Comparison of ENCODE assay signal across 27 cellular contexts in genomic region chr15:94110476-94111130, GRCh38.
A peak's percentile ranks its signal among the peaks of the same experiment; 100 is the strongest.
DNase-seq lines count a peak whose midpoint lies in the region; ATAC-seq and TF ChIP-seq lines count a peak whose summit lies in the region.
"Had no signal": no experiment of that assay in that cellular context is flagged by ENCODE, and none has a peak within 500 bp of the region (broad histone marks: within the 10 kb centered on the region; RNA-seq: fewer than 3 reads in every experiment).

No MANE protein-coding gene starts in this region.

- H3K27me3 ChIP-seq in Caco-2 (replicated peaks; ENCODE audit: control insufficient read depth, insufficient read depth, low read length) (no peaks in the 10 kb centered on the region), muscle layer of duodenum (ENCODE audit: low read depth, low read length) (no peaks in the 10 kb centered on the region)
- H3K27me3 ChIP-seq: BLaER1, brain microvascular endothelial cell, gastrocnemius medialis, vagina had no signal

- H3K36me3 Mint-ChIP-seq in Caco-2 (ENCODE audit: insufficient read depth, unreplicated experiment) = peaks cover 11% of the 10 kb centered on the region
- no peaks in the 10 kb centered on the region for H3K36me3 Mint-ChIP-seq in activated CD4-positive, alpha-beta T cell treated with anti-CD3 and anti-CD28 coated beads for 36 hours (ENCODE audit: low read depth)
- H3K36me3 Mint-ChIP-seq: T-cell had no signal

- no peaks in the 10 kb centered on the region for H3K27me3 Mint-ChIP-seq in Caco-2 (ENCODE audit: insufficient read depth, unreplicated experiment)
- H3K27me3 Mint-ChIP-seq in activated CD4-positive, alpha-beta T cell treated with anti-CD3 and anti-CD28 coated beads for 36 hours = peaks cover 13% of the 10 kb centered on the region
- peaks cover 29% of the 10 kb centered on the region for H3K27me3 Mint-ChIP-seq in stimulated activated naive CD8-positive, alpha-beta T cell treated with anti-CD3 and anti-CD28 coated beads, Interleukin-15, amount 100 ng/mL, for 72 hours

- H3K27ac Mint-ChIP-seq in Caco-2 (ENCODE audit: unreplicated experiment) = peak overlapping the region; percentile 20
- no peak overlapping the region for H3K27ac Mint-ChIP-seq in activated CD4-positive, alpha-beta T cell treated with anti-CD3 and anti-CD28 coated beads for 36 hours
- no peak overlapping the region for H3K27ac Mint-ChIP-seq in stimulated activated naive CD8-positive, alpha-beta T cell treated with anti-CD3 and anti-CD28 coated beads, Interleukin-15, amount 100 ng/mL, for 72 hours
- H3K27ac Mint-ChIP-seq: activated T-cell treated with anti-CD3 and anti-CD28 coated beads, Interleukin-2, amount 50 U/mL, for 24 hours; T-cell had no signal

- H3K9me3 Mint-ChIP-seq in Caco-2 (ENCODE audit: unreplicated experiment) = no peaks in the 10 kb centered on the region
- H3K9me3 Mint-ChIP-seq in activated CD4-positive, alpha-beta T cell treated with anti-CD3 and anti-CD28 coated beads for 36 hours (ENCODE audit: low read depth) = no peaks in the 10 kb centered on the region
- no peaks in the 10 kb centered on the region for H3K9me3 Mint-ChIP-seq in stimulated activated naive CD8-positive, alpha-beta T cell treated with anti-CD3 and anti-CD28 coated beads, Interleukin-15, amount 100 ng/mL, for 72 hours
- H3K9me3 Mint-ChIP-seq: activated T-cell treated with anti-CD3 and anti-CD28 coated beads, Interleukin-2, amount 50 U/mL, for 24 hours; T-cell had no signal

- H3K27ac ChIP-seq in muscle layer of duodenum (ENCODE audit: low read length) = peak overlapping the region; percentile 32
- H3K27ac ChIP-seq: BLaER1, brain microvascular endothelial cell, gastrocnemius medialis, KMS-11, PC-9, psoas muscle, vagina had no signal

- H3K36me3 ChIP-seq in Caco-2 (ENCODE audit: control insufficient read depth, insufficient read depth, low read length) = no peaks in the 10 kb centered on the region
- no peaks in the 10 kb centered on the region for H3K36me3 ChIP-seq in muscle layer of duodenum (ENCODE audit: control insufficient read depth in 1 of 2, insufficient read depth in 2 of 2, low read length in 2 of 2)
- H3K36me3 ChIP-seq: BLaER1, brain microvascular endothelial cell, gastrocnemius medialis, vagina had no signal

- H3K4me3 ChIP-seq in Caco-2 (ENCODE audit: low read depth, low read length) (no peak overlapping the region), epithelial cell of esophagus (ENCODE audit: low read length) (no peak overlapping the region), muscle layer of duodenum (ENCODE audit: low read depth in 1 of 2, low read length in 2 of 2) (no peak overlapping the region)
- H3K4me3 ChIP-seq: BLaER1, gastrocnemius medialis, PC-9, psoas muscle, vagina had no signal

- no TSS peak for BruUV-seq in Caco-2 (replicated peaks; lab: Mats Ljungman, UMichigan)

- peaks cover 57% of the 10 kb centered on the region for H3K4me1 Mint-ChIP-seq in Caco-2 (ENCODE audit: low read depth, unreplicated experiment)
- H3K4me1 Mint-ChIP-seq in activated CD4-positive, alpha-beta T cell treated with anti-CD3 and anti-CD28 coated beads for 36 hours = no peaks in the 10 kb centered on the region
- no peaks in the 10 kb centered on the region for H3K4me1 Mint-ChIP-seq in stimulated activated naive CD8-positive, alpha-beta T cell treated with anti-CD3 and anti-CD28 coated beads, Interleukin-15, amount 100 ng/mL, for 72 hours
- H3K4me1 Mint-ChIP-seq: T-cell had no signal

- no peak for ATAC-seq in left ventricle myocardium superior
- ATAC-seq in activated CD4-positive, alpha-beta T cell treated with anti-CD3 and anti-CD28 coated beads for 36 hours = no peak
- no peak for ATAC-seq in stimulated activated naive CD8-positive, alpha-beta T cell treated with anti-CD3 and anti-CD28 coated beads, Interleukin-15, amount 100 ng/mL, for 72 hours
- ATAC-seq: esophagus mucosa, gastrocnemius medialis, psoas muscle, T-cell had no signal

- H3K4me3 Mint-ChIP-seq in Caco-2 (ENCODE audit: unreplicated experiment) = peak overlapping the region; percentile 47
- H3K4me3 Mint-ChIP-seq in activated CD4-positive, alpha-beta T cell treated with anti-CD3 and anti-CD28 coated beads for 36 hours = no peak overlapping the region
- H3K4me3 Mint-ChIP-seq in stimulated activated naive CD8-positive, alpha-beta T cell treated with anti-CD3 and anti-CD28 coated beads, Interleukin-15, amount 100 ng/mL, for 72 hours = no peak overlapping the region
- H3K4me3 Mint-ChIP-seq: activated T-cell treated with anti-CD3 and anti-CD28 coated beads, Interleukin-2, amount 50 U/mL, for 24 hours; T-cell had no signal

- CTCF ChIA-PET in Caco-2 (lab: Charles Lee) = interaction anchor here (1.5 kb wide), 1 partner anchor 9 kb away, joined by 17 read pairs; no protein-coding TSS in a partner anchor
- CTCF ChIA-PET in activated CD4-positive, alpha-beta T cell treated with anti-CD3 and anti-CD28 coated beads for 36 hours (lab: Charles Lee) = no interaction called here

- TF ChIP-seq CTCF in Caco-2 (IDR thresholded peaks at IDR 0.05; ENCODE audit: insufficient read depth in 1 of 2, low read depth in 1 of 2, low read length in 1 of 2, severe bottlenecking in 1 of 2, unreplicated experiment in 1 of 2) (no peak), epithelial cell of esophagus (IDR thresholded peaks at IDR 0.05; ENCODE audit: insufficient read depth, low read depth, low read length, missing control alignments) (no peak)

- POLR2A ChIA-PET in Caco-2 (lab: Charles Lee) = no interaction called here
- POLR2A ChIA-PET in activated CD4-positive, alpha-beta T cell treated with anti-CD3 and anti-CD28 coated beads for 36 hours (lab: Charles Lee) = no interaction called here

- DNase-seq in Caco-2 (peak; percentile 52 to 65), NCI-H526 treated with DMSO at 0.1 percent for 48 hours (lab: John Stamatoyannopoulos, UW) (peak; percentile 39), epithelial cell of esophagus (ENCODE audit: low read depth) (peak; percentile 57), left ventricle myocardium superior (no peak), NCI-H345 (lab: John Stamatoyannopoulos, UW) (no peak)
- DNase-seq in activated CD4-positive, alpha-beta T cell treated with anti-CD3 and anti-CD28 coated beads for 36 hours = no peak
- DNase-seq in stimulated activated naive CD8-positive, alpha-beta T cell treated with anti-CD3 and anti-CD28 coated beads, Interleukin-15, amount 100 ng/mL, for 72 hours = no peak
- DNase-seq: ACHN; activated CD4-positive, alpha-beta T cell treated with anti-CD3 and anti-CD28 coated beads for 48 hours; activated T-cell treated with anti-CD3 and anti-CD28 coated beads, Interleukin-2, amount 50 U/mL, for 24 hours; brain microvascular endothelial cell; effector CD8-positive, alpha-beta T cell; gastrocnemius medialis; MV-4-11; NCI-H187; NCI-H2227 treated with DMSO at 0.1 percent for 48 hours; PC-9; psoas muscle; SHP77 treated with DMSO at 0.1 percent for 48 hours; small intestine; stimulated activated CD4-positive, alpha-beta T cell treated with anti-CD3 and anti-CD28 coated beads, Interleukin-1b, Interleukin-23, amount 100 ng/mL, for 48 hours; T-cell had no signal

- H3K9me3 ChIP-seq in Caco-2 (no peaks in the 10 kb centered on the region), muscle layer of duodenum (ENCODE audit: control insufficient read depth in 1 of 2, low read length in 2 of 2) (no peaks in the 10 kb centered on the region)
- H3K9me3 ChIP-seq: BLaER1, gastrocnemius medialis, psoas muscle, vagina had no signal

- intact Hi-C loops in Caco-2 (cut with micrococcal nuclease; ENCODE audit: unreplicated experiment) = loop anchor here (1.0 to 10.0 kb wide), 7 partner anchors 9 to 286 kb away; no protein-coding TSS in a partner anchor
- intact Hi-C loops in left ventricle myocardium superior (cut with micrococcal nuclease) = no loop called here
- intact Hi-C loops in activated CD4-positive, alpha-beta T cell treated with anti-CD3 and anti-CD28 coated beads for 36 hours (cut with DNase I, micrococcal nuclease) = no loop called here

- H3K4me1 ChIP-seq in Caco-2 (peaks cover 51% of the 10 kb centered on the region), muscle layer of duodenum (ENCODE audit: control insufficient read depth in 1 of 2, insufficient read depth in 2 of 2, low read length in 2 of 2) (peaks cover 0 to 7% of the 10 kb centered on the region in 2 donors)
- H3K4me1 ChIP-seq: gastrocnemius medialis, psoas muscle, vagina had no signal

Comparison
In these comparisons a context has a peak if more than half of its experiments do, and no peak if none do; other contexts are left out.
1. DNase-seq: peak in Caco-2 (2 of 2), NCI-H526 treated with DMSO at 0.1 percent for 48 hours (single experiment) and epithelial cell of esophagus (single experiment); none in left ventricle myocardium superior (single experiment), activated CD4-positive, alpha-beta T cell treated with anti-CD3 and anti-CD28 coated beads for 36 hours (single experiment), NCI-H345 (single experiment) and stimulated activated naive CD8-positive, alpha-beta T cell treated with anti-CD3 and anti-CD28 coated beads, Interleukin-15, amount 100 ng/mL, for 72 hours (0 of 2).